Comparison of ENCODE assay signal across 21 cellular contexts in the genomic region with DNA sequence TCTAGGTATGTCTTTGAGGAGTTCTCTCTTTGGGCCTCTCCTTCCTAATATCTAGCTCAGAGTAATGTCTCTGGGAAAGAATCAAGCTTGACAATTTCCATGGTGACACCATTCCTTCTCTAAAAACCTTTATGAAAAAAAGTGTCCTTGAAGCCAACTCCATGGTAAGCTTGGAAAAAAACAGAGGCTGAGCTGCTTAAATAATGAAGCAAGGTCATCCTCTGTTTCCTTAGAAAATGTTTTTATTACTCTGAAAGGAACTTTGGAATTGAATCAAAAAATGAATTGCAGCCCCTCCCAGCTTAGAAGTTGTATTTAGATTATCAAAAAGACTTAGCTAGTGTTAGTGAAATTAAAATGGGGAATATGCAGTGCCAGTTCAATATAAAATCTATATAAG.
DNase-seq lines count a peak whose midpoint lies in the region; ATAC-seq, FAIRE-seq and TF ChIP-seq lines count a peak whose summit lies in the region.
"Had no signal": no experiment of that assay in that cellular context is flagged by ENCODE, and none has a peak within 500 bp of the region (broad histone marks: within the 10 kb centered on the region; RNA-seq: fewer than 3 reads in every experiment).

No MANE protein-coding gene starts in this region.

- peaks cover 44% of the 10 kb centered on the region for H3K4me1 Mint-ChIP-seq in HFFc6 (ENCODE audit: low read depth)
- H3K4me1 Mint-ChIP-seq in activated naive CD4-positive, alpha-beta T cell treated with anti-CD3 and anti-CD28 coated beads for 36 hours (ENCODE audit: low read depth), result no peaks in the 10 kb centered on the region
- H3K4me1 Mint-ChIP-seq: CD4-positive, alpha-beta memory T cell had no signal

- peak; percentile 70 for FAIRE-seq in A549 (lab: Jason Lieb, UNC)
- FAIRE-seq: GM12878 had no signal

- H3K4me3 ChIP-seq in A549 (no peak overlapping the region), esophagus muscularis mucosa (no peak overlapping the region)
- H3K4me3 ChIP-seq: BLaER1, GM12878, PC-9, SJSA1 had no signal

- H3K4me1 ChIP-seq in A549 (peaks cover 35% of the 10 kb centered on the region), esophagus muscularis mucosa (peaks cover 0 to 47% (median 31%) of the 10 kb centered on the region in 4 donors)
- H3K4me1 ChIP-seq: BLaER1, SJSA1 had no signal

- POLR2A ChIA-PET in A549 (lab: Yijun Ruan, JAX), result no interaction called here

- no peak overlapping the region for H3K4me3 Mint-ChIP-seq in HFFc6
- H3K4me3 Mint-ChIP-seq in activated naive CD4-positive, alpha-beta T cell treated with anti-CD3 and anti-CD28 coated beads for 36 hours, result no peak overlapping the region
- H3K4me3 Mint-ChIP-seq: CD4-positive, alpha-beta memory T cell had no signal

- CTCF ChIA-PET in A549 (lab: Yijun Ruan, JAX), result interaction anchor here (0.6 kb wide), 1 partner anchor 1077 kb away, joined by 3 read pairs; no protein-coding TSS in a partner anchor
- CTCF ChIA-PET in activated naive CD4-positive, alpha-beta T cell treated with anti-CD3 and anti-CD28 coated beads for 36 hours (lab: Charles Lee), result no interaction called here

- no peaks in the 10 kb centered on the region for H3K9me3 ChIP-seq in A549
- H3K9me3 ChIP-seq in esophagus muscularis mucosa, result no peaks in the 10 kb centered on the region
- H3K9me3 ChIP-seq: BLaER1, SJSA1 had no signal

- TF ChIP-seq CTCF in A549 (IDR thresholded peaks at IDR 0.05), result no peak
- TF ChIP-seq CTCF in HFFc6 (IDR thresholded peaks at IDR 0.05), result no peak
- no peak for TF ChIP-seq CTCF in esophagus muscularis mucosa (IDR thresholded peaks at IDR 0.05)

- H3K4me2 ChIP-seq in A549, result peak overlapping the region; percentile 59
- H3K4me2 ChIP-seq: BLaER1, PC-9 had no signal

- TF ChIP-seq POLR2A in A549 (IDR thresholded peaks at IDR 0.05; ENCODE audit: low read length) (no peak), esophagus muscularis mucosa (IDR thresholded peaks at IDR 0.05; ENCODE audit: low read depth) (no peak)

- TF ChIP-seq RAD21 in A549 (conservative IDR thresholded peaks at IDR 0.05 in 1 of 2, IDR thresholded peaks at IDR 0.05 in 1 of 2), result no peak

- H3K27me3 Mint-ChIP-seq in HFFc6 (ENCODE audit: insufficient read depth), result no peaks in the 10 kb centered on the region
- no peaks in the 10 kb centered on the region for H3K27me3 Mint-ChIP-seq in activated naive CD4-positive, alpha-beta T cell treated with anti-CD3 and anti-CD28 coated beads for 36 hours (ENCODE audit: low read depth)
- H3K27me3 Mint-ChIP-seq: CD4-positive, alpha-beta memory T cell had no signal

- ATAC-seq in A549, result no peak
- ATAC-seq in HG03039 (IDR thresholded peaks at IDR 0.05; ENCODE audit: unreplicated experiment), result no peak
- ATAC-seq: GM12878 had no signal

- no peaks in the 10 kb centered on the region for H3K9me3 Mint-ChIP-seq in HFFc6
- H3K9me3 Mint-ChIP-seq in activated naive CD4-positive, alpha-beta T cell treated with anti-CD3 and anti-CD28 coated beads for 36 hours, result no peaks in the 10 kb centered on the region

- no peaks in the 10 kb centered on the region for H3K27me3 ChIP-seq in esophagus muscularis mucosa
- H3K27me3 ChIP-seq: BLaER1, SJSA1 had no signal

- no peaks in the 10 kb centered on the region for H3K36me3 ChIP-seq in esophagus muscularis mucosa
- H3K36me3 ChIP-seq: BLaER1, SJSA1 had no signal

- H3K27ac ChIP-seq in A549 (peak overlapping the region; percentile 4 to 65; a peak in 2 of 6 replicates), esophagus muscularis mucosa (replicated peaks in 1 of 4) (peak overlapping the region; percentile 29 to 61 (median 52))
- H3K27ac ChIP-seq: BLaER1, PC-9, SJSA1 had no signal

- TF ChIP-seq EP300 in A549 (IDR thresholded peaks at IDR 0.05) (no peak), esophagus muscularis mucosa (IDR thresholded peaks at IDR 0.05) (no peak)

- no peaks in the 10 kb centered on the region for H3K36me3 Mint-ChIP-seq in HFFc6 (ENCODE audit: low read depth)
- H3K36me3 Mint-ChIP-seq in activated naive CD4-positive, alpha-beta T cell treated with anti-CD3 and anti-CD28 coated beads for 36 hours (ENCODE audit: low read depth), result no peaks in the 10 kb centered on the region
- H3K36me3 Mint-ChIP-seq: CD4-positive, alpha-beta memory T cell had no signal

- intact Hi-C loops in esophagus muscularis mucosa (cut with DNase I), result no loop called here
- intact Hi-C loops in activated naive CD4-positive, alpha-beta T cell treated with anti-CD3 and anti-CD28 coated beads for 36 hours (cut with micrococcal nuclease), result no loop called here

- DNase-seq in A549 (ENCODE audit: low read depth in 1 of 2, low spot score in 1 of 2), result peak in 1 of 2 experiments; percentile 7
- DNase-seq in HFFc6, result peak; percentile 4
- no peak for DNase-seq in esophagus muscularis mucosa (ENCODE audit: extremely low spot score)
- peak; percentile 14 for DNase-seq in medulla oblongata (ENCODE audit: extremely low spot score)
- DNase-seq in NCI-H2081 (lab: John Stamatoyannopoulos, UW), result no peak
- DNase-seq in activated naive CD4-positive, alpha-beta T cell treated with anti-CD3 and anti-CD28 coated beads for 36 hours, result no peak
- DNase-seq in DMS53 treated with DMSO at 0.1 percent for 48 hours (lab: John Stamatoyannopoulos, UW; ENCODE audit: unreplicated experiment), result no peak
- DNase-seq: 8988T; CD4-positive, alpha-beta memory T cell; DMS153; EL; IMR-90; NCI-H1417; NCI-H1930; NCI-H345; NCI-H524 treated with DMSO at 0.1 percent for 48 hours; PC-9 had no signal

- no peak overlapping the region for H3K27ac Mint-ChIP-seq in HFFc6
- no peak overlapping the region for H3K27ac Mint-ChIP-seq in activated naive CD4-positive, alpha-beta T cell treated with anti-CD3 and anti-CD28 coated beads for 36 hours
- H3K27ac Mint-ChIP-seq: CD4-positive, alpha-beta memory T cell had no signal

TF ChIP-seq in A549, 52 proteins besides CTCF, POLR2A, EP300 and RAD21:
- TF ChIP-seq HEYL (CRISPR knock-in tag; IDR thresholded peaks at IDR 0.05), result no peak
- TF ChIP-seq, protein P1, sequence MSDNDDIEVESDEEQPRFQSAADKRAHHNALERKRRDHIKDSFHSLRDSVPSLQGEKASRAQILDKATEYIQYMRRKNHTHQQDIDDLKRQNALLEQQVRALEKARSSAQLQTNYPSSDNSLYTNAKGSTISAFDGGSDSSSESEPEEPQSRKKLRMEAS (IDR thresholded peaks at IDR 0.05), result no peak
- no peak for TF ChIP-seq CHD4 (IDR thresholded peaks at IDR 0.05; ENCODE audit: borderline replicate concordance)
- no peak for TF ChIP-seq HDAC2 (IDR thresholded peaks at IDR 0.05)
- TF ChIP-seq, protein P2, sequence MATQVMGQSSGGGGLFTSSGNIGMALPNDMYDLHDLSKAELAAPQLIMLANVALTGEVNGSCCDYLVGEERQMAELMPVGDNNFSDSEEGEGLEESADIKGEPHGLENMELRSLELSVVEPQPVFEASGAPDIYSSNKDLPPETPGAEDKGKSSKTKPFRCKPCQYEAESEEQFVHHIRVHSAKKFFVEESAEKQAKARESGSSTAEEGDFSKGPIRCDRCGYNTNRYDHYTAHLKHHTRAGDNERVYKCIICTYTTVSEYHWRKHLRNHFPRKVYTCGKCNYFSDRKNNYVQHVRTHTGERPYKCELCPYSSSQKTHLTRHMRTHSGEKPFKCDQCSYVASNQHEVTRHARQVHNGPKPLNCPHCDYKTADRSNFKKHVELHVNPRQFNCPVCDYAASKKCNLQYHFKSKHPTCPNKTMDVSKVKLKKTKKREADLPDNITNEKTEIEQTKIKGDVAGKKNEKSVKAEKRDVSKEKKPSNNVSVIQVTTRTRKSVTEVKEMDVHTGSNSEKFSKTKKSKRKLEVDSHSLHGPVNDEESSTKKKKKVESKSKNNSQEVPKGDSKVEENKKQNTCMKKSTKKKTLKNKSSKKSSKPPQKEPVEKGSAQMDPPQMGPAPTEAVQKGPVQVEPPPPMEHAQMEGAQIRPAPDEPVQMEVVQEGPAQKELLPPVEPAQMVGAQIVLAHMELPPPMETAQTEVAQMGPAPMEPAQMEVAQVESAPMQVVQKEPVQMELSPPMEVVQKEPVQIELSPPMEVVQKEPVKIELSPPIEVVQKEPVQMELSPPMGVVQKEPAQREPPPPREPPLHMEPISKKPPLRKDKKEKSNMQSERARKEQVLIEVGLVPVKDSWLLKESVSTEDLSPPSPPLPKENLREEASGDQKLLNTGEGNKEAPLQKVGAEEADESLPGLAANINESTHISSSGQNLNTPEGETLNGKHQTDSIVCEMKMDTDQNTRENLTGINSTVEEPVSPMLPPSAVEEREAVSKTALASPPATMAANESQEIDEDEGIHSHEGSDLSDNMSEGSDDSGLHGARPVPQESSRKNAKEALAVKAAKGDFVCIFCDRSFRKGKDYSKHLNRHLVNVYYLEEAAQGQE (IDR thresholded peaks at IDR 0.05), result no peak
- TF ChIP-seq, protein P3, sequence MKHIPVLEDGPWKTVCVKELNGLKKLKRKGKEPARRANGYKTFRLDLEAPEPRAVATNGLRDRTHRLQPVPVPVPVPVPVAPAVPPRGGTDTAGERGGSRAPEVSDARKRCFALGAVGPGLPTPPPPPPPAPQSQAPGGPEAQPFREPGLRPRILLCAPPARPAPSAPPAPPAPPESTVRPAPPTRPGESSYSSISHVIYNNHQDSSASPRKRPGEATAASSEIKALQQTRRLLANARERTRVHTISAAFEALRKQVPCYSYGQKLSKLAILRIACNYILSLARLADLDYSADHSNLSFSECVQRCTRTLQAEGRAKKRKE (CRISPR knock-in tag; IDR thresholded peaks at IDR 0.05; ENCODE audit: low read depth), result no peak
- TF ChIP-seq HOXB5 (CRISPR knock-in tag; IDR thresholded peaks at IDR 0.05), result no peak
- TF ChIP-seq, protein P4, sequence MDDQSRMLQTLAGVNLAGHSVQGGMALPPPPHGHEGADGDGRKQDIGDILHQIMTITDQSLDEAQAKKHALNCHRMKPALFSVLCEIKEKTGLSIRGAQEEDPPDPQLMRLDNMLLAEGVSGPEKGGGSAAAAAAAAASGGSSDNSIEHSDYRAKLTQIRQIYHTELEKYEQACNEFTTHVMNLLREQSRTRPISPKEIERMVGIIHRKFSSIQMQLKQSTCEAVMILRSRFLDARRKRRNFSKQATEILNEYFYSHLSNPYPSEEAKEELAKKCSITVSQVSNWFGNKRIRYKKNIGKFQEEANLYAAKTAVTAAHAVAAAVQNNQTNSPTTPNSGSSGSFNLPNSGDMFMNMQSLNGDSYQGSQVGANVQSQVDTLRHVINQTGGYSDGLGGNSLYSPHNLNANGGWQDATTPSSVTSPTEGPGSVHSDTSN (IDR thresholded peaks at IDR 0.05), result no peak

Comparison
In these comparisons a context has a peak if more than half of its experiments do, and no peak if none do; other contexts are left out.
1. DNase-seq: peak in HFFc6 (single experiment) and medulla oblongata (single experiment); none in esophagus muscularis mucosa (single experiment), NCI-H2081 (0 of 2), activated naive CD4-positive, alpha-beta T cell treated with anti-CD3 and anti-CD28 coated beads for 36 hours (single experiment) and DMS53 treated with DMSO at 0.1 percent for 48 hours (single experiment).